ENCODE assay signal across 14 cellular contexts in the genomic region with DNA sequence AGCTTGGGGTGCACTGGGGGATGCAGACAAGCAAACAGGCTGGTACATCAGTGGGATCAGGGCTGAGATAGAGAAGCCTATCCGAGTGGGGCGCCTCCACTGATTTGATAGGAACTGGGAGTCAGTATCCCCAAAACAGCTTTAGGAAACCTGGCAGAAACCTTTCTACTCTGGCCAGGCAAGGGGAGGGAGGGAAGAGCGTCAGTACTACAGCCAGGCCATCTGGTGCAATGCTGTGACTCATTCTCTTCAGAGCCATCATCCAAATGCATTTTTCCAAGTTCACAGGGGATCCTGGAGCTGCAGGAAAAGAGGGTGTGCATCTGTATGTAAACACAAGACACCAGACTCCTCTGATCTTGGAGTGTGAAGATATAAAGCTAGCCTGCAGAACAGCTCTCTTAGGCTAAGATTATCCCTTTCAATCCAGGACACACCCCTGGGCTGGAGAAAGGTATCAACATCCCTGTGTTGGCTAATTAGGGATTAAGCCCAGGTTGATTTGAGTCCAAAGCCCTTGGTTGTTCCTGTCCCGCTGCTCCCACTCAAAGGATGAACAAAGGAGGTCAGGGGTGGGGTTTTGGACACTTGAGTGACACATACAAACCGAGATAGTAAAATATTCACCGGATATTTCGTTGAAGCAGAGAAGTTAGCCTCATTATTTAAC. TPM values are rescaled to one million over a fixed set of nuclear protein-coding genes. Genes with fewer than 3 reads are reported as not detected.
DNase-seq lines count a peak whose midpoint lies in the region; ATAC-seq and TF ChIP-seq lines count a peak whose summit lies in the region.
"Had no signal": no experiment of that assay in that cellular context is flagged by ENCODE, and none has a peak within 500 bp of the region (broad histone marks: within the 10 kb centered on the region; RNA-seq: fewer than 3 reads in every experiment).

No MANE protein-coding gene starts in this region.

- peak in 1 of 2 experiments; percentile 20; a peak in 1 of 4 replicates for TF ChIP-seq EP300 in SK-N-SH (IDR thresholded peaks at IDR 0.05; ENCODE audit: borderline replicate concordance in 1 of 2, low read depth in 1 of 2, low read length in 1 of 2)

- intact Hi-C loops in sciatic nerve (cut with DNase I): no loop called here

- TF ChIP-seq CTCF in SK-N-SH (IDR thresholded peaks at IDR 0.05): no peak
- no peak for TF ChIP-seq CTCF in fibroblast of pulmonary artery (IDR thresholded peaks at IDR 0.05; ENCODE audit: low read length, missing control alignments)

- no peak overlapping the region for H2AFZ ChIP-seq in SK-N-SH (ENCODE audit: low read depth)

- peaks cover 10% of the 10 kb centered on the region for H3F3A ChIP-seq in SK-N-SH (replicated peaks; ENCODE audit: insufficient read depth)

- H3K4me3 ChIP-seq in SK-N-SH (ENCODE audit: low read depth in 2 of 2, low read length in 1 of 2): no peak overlapping the region
- H3K4me3 ChIP-seq in fibroblast of pulmonary artery (replicated peaks; ENCODE audit: low read depth, low read length): no peak overlapping the region
- H3K4me3 ChIP-seq: dorsolateral prefrontal cortex, right lobe of liver had no signal

- WGBS in SK-N-SH (ENCODE audit: low lambda C conversion rate): 61% methylated on average over 6 of the region's 7 CpGs

- H3K9me3 ChIP-seq in SK-N-SH: no peaks in the 10 kb centered on the region
- H3K9me3 ChIP-seq: right lobe of liver had no signal

- no peaks in the 10 kb centered on the region for H3K9me2 ChIP-seq in SK-N-SH

- no peaks in the 10 kb centered on the region for H3K27me3 ChIP-seq in SK-N-SH (ENCODE audit: insufficient read depth)
- H3K27me3 ChIP-seq: dorsolateral prefrontal cortex, right lobe of liver had no signal

- peak overlapping the region; percentile 17; the same call in 1 of the 2 replicates for H3K4me2 ChIP-seq in SK-N-SH

- H3K79me2 ChIP-seq in SK-N-SH (ENCODE audit: insufficient read depth): 0 out of 2 replicates have a peak, but pooled peaks cover 5% of the 10 kb centered on the region

- no peaks in the 10 kb centered on the region for H3K36me3 ChIP-seq in SK-N-SH (replicated peaks in 1 of 2; ENCODE audit: control insufficient read depth in 1 of 2, insufficient read depth in 2 of 2, low read length in 1 of 2)
- H3K36me3 ChIP-seq: right lobe of liver had no signal

- CTCF ChIA-PET in SK-N-SH (lab: Yijun Ruan, JAX): interaction anchor here (0.9 to 1.4 kb wide), 3 partner anchors 134 to 369 kb away, joined by 3 read pairs; no protein-coding TSS in a partner anchor

- H3K9ac ChIP-seq in SK-N-SH: peak overlapping the region; percentile 21; the same call in 1 of the 2 replicates

- POLR2A ChIA-PET in SK-N-SH (lab: Yijun Ruan, JAX): no interaction called here

- H4K20me1 ChIP-seq in SK-N-SH (ENCODE audit: insufficient read depth): no peaks in the 10 kb centered on the region

- DNase-seq in ELF-1 (ENCODE audit: low read depth, low spot score) (peak; percentile 36), SK-N-SH (no peak), fibroblast of pulmonary artery (ENCODE audit: low read depth) (peak; percentile 90), sciatic nerve (ENCODE audit: low spot score) (no peak), epidermal melanocyte (ENCODE audit: insufficient read length, low spot score) (no peak), NCI-H526 treated with DMSO at 0.1 percent for 48 hours (lab: John Stamatoyannopoulos, UW) (no peak)
- DNase-seq in activated CD4-positive, alpha-beta T cell treated with anti-CD3 and anti-CD28 coated beads, Interleukin-2, amount 50 U/mL, for 4 hours: no peak
- DNase-seq: DMS53, NCI-H2107, right lobe of liver had no signal

- H3K27ac ChIP-seq in SK-N-SH (ENCODE audit: low read depth in 2 of 2, low read length in 1 of 2): peak overlapping the region in 1 of 2 experiments; percentile 73; a peak in 2 of 4 replicates
- H3K27ac ChIP-seq: right lobe of liver had no signal

- peak; percentile 23 for ATAC-seq in sciatic nerve
- ATAC-seq in HG02852 (IDR thresholded peaks at IDR 0.05; ENCODE audit: unreplicated experiment): no peak
- ATAC-seq: left lobe of liver had no signal

- TF ChIP-seq RAD21 in SK-N-SH (IDR thresholded peaks at IDR 0.05; ENCODE audit: low read length): no peak

- peaks cover 0 to 24% of the 10 kb centered on the region in 2 experiments; a peak in 2 of 4 replicates for H3K4me1 ChIP-seq in SK-N-SH (ENCODE audit: control insufficient read depth in 1 of 2, insufficient read depth in 2 of 2, low read depth in 1 of 2, low read length in 1 of 2)
- H3K4me1 ChIP-seq: right lobe of liver had no signal

TF ChIP-seq in SK-N-SH, 30 proteins besides CTCF, POLR2A, EP300 and RAD21 (continues in another document):
- TF ChIP-seq TAF1 (IDR thresholded peaks at IDR 0.05; ENCODE audit: borderline replicate concordance, low read depth, low read length) (no peak), NFIC (IDR thresholded peaks at IDR 0.05; ENCODE audit: borderline replicate concordance) (peak; percentile 63), GATA2 (CRISPR knock-in tag; IDR thresholded peaks at IDR 0.05) (no peak), POLR2AphosphoS5 (IDR thresholded peaks at IDR 0.05; ENCODE audit: low read depth, low read length) (peak; percentile 21; the same call in 1 of the 2 replicates), CHD2 (IDR thresholded peaks at IDR 0.05; ENCODE audit: low read length, partially characterized antibody) (no peak), NRF1 (IDR thresholded peaks at IDR 0.05; ENCODE audit: low read depth, low read length) (no peak), MXI1 (IDR thresholded peaks at IDR 0.05; ENCODE audit: low read depth, low read length) (no peak), RCOR1 (IDR thresholded peaks at IDR 0.05; ENCODE audit: low read length) (no peak), RXRA (IDR thresholded peaks at IDR 0.05; ENCODE audit: borderline replicate concordance, low read depth) (no peak; the same call in 1 of the 2 replicates), FOXM1 (IDR thresholded peaks at IDR 0.05; ENCODE audit: low read depth) (no peak), GABPA (IDR thresholded peaks at IDR 0.05; ENCODE audit: low read depth) (no peak), ELF1 (IDR thresholded peaks at IDR 0.05) (no peak), SMC3 (IDR thresholded peaks at IDR 0.05; ENCODE audit: low read depth, low read length) (no peak), YY1 (IDR thresholded peaks at IDR 0.05; ENCODE audit: low read depth) (no peak), RFX5 (IDR thresholded peaks at IDR 0.05; ENCODE audit: low read length) (no peak), MEF2A (IDR thresholded peaks at IDR 0.05; ENCODE audit: borderline replicate concordance, low read depth) (no peak)
- TF ChIP-seq, protein P1, sequence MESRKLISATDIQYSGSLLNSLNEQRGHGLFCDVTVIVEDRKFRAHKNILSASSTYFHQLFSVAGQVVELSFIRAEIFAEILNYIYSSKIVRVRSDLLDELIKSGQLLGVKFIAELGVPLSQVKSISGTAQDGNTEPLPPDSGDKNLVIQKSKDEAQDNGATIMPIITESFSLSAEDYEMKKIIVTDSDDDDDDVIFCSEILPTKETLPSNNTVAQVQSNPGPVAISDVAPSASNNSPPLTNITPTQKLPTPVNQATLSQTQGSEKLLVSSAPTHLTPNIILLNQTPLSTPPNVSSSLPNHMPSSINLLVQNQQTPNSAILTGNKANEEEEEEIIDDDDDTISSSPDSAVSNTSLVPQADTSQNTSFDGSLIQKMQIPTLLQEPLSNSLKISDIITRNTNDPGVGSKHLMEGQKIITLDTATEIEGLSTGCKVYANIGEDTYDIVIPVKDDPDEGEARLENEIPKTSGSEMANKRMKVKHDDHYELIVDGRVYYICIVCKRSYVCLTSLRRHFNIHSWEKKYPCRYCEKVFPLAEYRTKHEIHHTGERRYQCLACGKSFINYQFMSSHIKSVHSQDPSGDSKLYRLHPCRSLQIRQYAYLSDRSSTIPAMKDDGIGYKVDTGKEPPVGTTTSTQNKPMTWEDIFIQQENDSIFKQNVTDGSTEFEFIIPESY (IDR thresholded peaks at IDR 0.05; ENCODE audit: borderline replicate concordance, low read depth): no peak
- TF ChIP-seq, protein P2, sequence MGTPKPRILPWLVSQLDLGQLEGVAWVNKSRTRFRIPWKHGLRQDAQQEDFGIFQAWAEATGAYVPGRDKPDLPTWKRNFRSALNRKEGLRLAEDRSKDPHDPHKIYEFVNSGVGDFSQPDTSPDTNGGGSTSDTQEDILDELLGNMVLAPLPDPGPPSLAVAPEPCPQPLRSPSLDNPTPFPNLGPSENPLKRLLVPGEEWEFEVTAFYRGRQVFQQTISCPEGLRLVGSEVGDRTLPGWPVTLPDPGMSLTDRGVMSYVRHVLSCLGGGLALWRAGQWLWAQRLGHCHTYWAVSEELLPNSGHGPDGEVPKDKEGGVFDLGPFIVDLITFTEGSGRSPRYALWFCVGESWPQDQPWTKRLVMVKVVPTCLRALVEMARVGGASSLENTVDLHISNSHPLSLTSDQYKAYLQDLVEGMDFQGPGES (IDR thresholded peaks at IDR 0.05; ENCODE audit: low read depth, low read length): no peak
- TF ChIP-seq, protein P3, sequence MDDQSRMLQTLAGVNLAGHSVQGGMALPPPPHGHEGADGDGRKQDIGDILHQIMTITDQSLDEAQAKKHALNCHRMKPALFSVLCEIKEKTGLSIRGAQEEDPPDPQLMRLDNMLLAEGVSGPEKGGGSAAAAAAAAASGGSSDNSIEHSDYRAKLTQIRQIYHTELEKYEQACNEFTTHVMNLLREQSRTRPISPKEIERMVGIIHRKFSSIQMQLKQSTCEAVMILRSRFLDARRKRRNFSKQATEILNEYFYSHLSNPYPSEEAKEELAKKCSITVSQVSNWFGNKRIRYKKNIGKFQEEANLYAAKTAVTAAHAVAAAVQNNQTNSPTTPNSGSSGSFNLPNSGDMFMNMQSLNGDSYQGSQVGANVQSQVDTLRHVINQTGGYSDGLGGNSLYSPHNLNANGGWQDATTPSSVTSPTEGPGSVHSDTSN (IDR thresholded peaks at IDR 0.05): peak; percentile 43; the same call in 1 of the 2 replicates
- TF ChIP-seq, protein P4, sequence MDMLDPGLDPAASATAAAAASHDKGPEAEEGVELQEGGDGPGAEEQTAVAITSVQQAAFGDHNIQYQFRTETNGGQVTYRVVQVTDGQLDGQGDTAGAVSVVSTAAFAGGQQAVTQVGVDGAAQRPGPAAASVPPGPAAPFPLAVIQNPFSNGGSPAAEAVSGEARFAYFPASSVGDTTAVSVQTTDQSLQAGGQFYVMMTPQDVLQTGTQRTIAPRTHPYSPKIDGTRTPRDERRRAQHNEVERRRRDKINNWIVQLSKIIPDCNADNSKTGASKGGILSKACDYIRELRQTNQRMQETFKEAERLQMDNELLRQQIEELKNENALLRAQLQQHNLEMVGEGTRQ (IDR thresholded peaks at IDR 0.05; ENCODE audit: borderline replicate concordance, low read depth, low read length): no peak
- TF ChIP-seq, protein P5, sequence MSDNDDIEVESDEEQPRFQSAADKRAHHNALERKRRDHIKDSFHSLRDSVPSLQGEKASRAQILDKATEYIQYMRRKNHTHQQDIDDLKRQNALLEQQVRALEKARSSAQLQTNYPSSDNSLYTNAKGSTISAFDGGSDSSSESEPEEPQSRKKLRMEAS (IDR thresholded peaks at IDR 0.05; ENCODE audit: low read depth): peak; percentile 36; the same call in 1 of the 2 replicates

RNA-seq across cellular contexts. Expression of a gene that starts 9.3 kb away (rescaled TPM):
- polyA plus RNA-seq in SK-N-SH (2012; rRNA removed): 4.7 and 6.5 TPM in 2 replicates
- 4.0 and 5.5 TPM in 2 replicates for polyA plus RNA-seq in SK-N-SH (2012; cell fraction: cytosol; rRNA removed)
- 4.0 and 5.4 TPM in 2 replicates for polyA plus RNA-seq in SK-N-SH (2012; cell fraction: nucleus; rRNA removed)
- total RNA-seq in sciatic nerve: 54.4 TPM
- total RNA-seq: T-helper 1 cell treated with Interleukin-12 subunit alpha and Interleukin-12 subunit beta and Interleukin-4 antibody, amounts not matched to agents 30 ng/mL and 1 ng/mL, for 36 hours had no signal

Comparison
In these comparisons a context has a peak if more than half of its experiments do, and no peak if none do; other contexts are left out.
1. DNase-seq: peak in ELF-1 (single experiment) and fibroblast of pulmonary artery (single experiment); none in SK-N-SH (single experiment), sciatic nerve (single experiment), epidermal melanocyte (single experiment), activated CD4-positive, alpha-beta T cell treated with anti-CD3 and anti-CD28 coated beads, Interleukin-2, amount 50 U/mL, for 4 hours (0 of 2) and NCI-H526 treated with DMSO at 0.1 percent for 48 hours (single experiment).